Comparison of ENCODE assay signal across 7 cellular contexts in genomic region chr15:26864664-26865191, GRCh38. TPM values are rescaled to one million over a fixed set of nuclear protein-coding genes. Genes with fewer than 3 reads are reported as not detected.
DNase-seq lines count a peak whose midpoint lies in the region; ATAC-seq and TF ChIP-seq lines count a peak whose summit lies in the region.

No MANE protein-coding gene starts in this region.

- no peak overlapping the region for H3K27ac ChIP-seq in GM23248

- H3K4me1 ChIP-seq in GM23248 (ENCODE audit: insufficient read depth) = 0 out of 2 replicates have a peak, but pooled peaks cover 4% of the 10 kb centered on the region

- H2AFZ ChIP-seq in GM23248 = no peak overlapping the region

- H3K4me2 ChIP-seq in GM23248 (ENCODE audit: unreplicated experiment) = no peak overlapping the region

- 10% methylated on average over 8 of the region's 8 CpGs for WGBS in GM23248 (ENCODE audit: low coverage in 1 of 2, low lambda C conversion rate in 2 of 2, missing lambda C conversion rate in 2 of 2), 2 experiments

- peak; percentile 73 for DNase-seq in GM23248
- peak; percentile 78 for DNase-seq in NCI-H2081 (lab: John Stamatoyannopoulos, UW)
- DNase-seq in astrocyte of the spinal cord (ENCODE audit: low read depth, low spot score) = peak; percentile 59
- DNase-seq in left kidney (ENCODE audit: low read depth, low spot score) = peak; percentile 83
- DNase-seq in NCI-H2107 (lab: John Stamatoyannopoulos, UW) = no peak
- DNase-seq in activated CD4-positive, CD25-positive, alpha-beta regulatory T cell treated with anti-CD3 and anti-CD28 coated beads, Interleukin-2, amount 50 U/mL, for 72 hours = no peak

- peaks cover 40% of the 10 kb centered on the region for H3K27me3 ChIP-seq in GM23248 (replicated peaks; ENCODE audit: insufficient read depth)

- no peak for ATAC-seq in HG03565 (IDR thresholded peaks at IDR 0.05; ENCODE audit: unreplicated experiment)

- no peaks in the 10 kb centered on the region for H3K36me3 ChIP-seq in GM23248 (ENCODE audit: low read depth)

- H3K9me3 ChIP-seq in GM23248 (ENCODE audit: low read depth) = no peaks in the 10 kb centered on the region

- H4K20me1 ChIP-seq in GM23248 (ENCODE audit: insufficient read depth) = no peaks in the 10 kb centered on the region

- no peak overlapping the region for H3K9ac ChIP-seq in GM23248

- no peak overlapping the region for H3K4me3 ChIP-seq in GM23248
- no peak overlapping the region for H3K4me3 ChIP-seq in astrocyte of the spinal cord (ENCODE audit: low read depth, low read length)

- H3K9me2 ChIP-seq in GM23248 (ENCODE audit: insufficient read depth) = no peaks in the 10 kb centered on the region

- TF ChIP-seq CTCF in astrocyte of the spinal cord (IDR thresholded peaks at IDR 0.05; ENCODE audit: low read depth, low read length) = peak; percentile 56

- H3F3A ChIP-seq in GM23248 (ENCODE audit: insufficient read depth) = no peaks in the 10 kb centered on the region

- H3K79me2 ChIP-seq in GM23248 (ENCODE audit: insufficient read depth) = no peaks in the 10 kb centered on the region

- in situ Hi-C loops in GM23248 (cut with MboI) (loop anchor here (25.0 kb wide), 1 partner anchor 1352 kb away; no protein-coding TSS in a partner anchor), astrocyte of the spinal cord (cut with HindIII; ENCODE audit: low sequenced_read_pairs) (no loop called here)

RNA-seq across cellular contexts. Expression of gene GABRA5, which starts 2.1 kb away (rescaled TPM):
- total RNA-seq in GM23248 (2014; rRNA removed; shearing (Covaris generic)) = 0.22 and 0.25 TPM in 2 replicates
- 0.24 and 0.29 TPM in 2 replicates for polyA plus RNA-seq in GM23248 (2016; fragmentation: Nextera tagmentation; extraction: Ambion mirVana)

Comparison
In these comparisons a context has a peak if more than half of its experiments do, and no peak if none do; other contexts are left out.
1. DNase-seq: peak in GM23248 (single experiment), NCI-H2081 (2 of 2), astrocyte of the spinal cord (single experiment) and left kidney (single experiment); none in NCI-H2107 (single experiment) and activated CD4-positive, CD25-positive, alpha-beta regulatory T cell treated with anti-CD3 and anti-CD28 coated beads, Interleukin-2, amount 50 U/mL, for 72 hours (single experiment).